8 cellular contexts compared by ENCODE assay signal in genomic region chrX:131827935-131828334, GRCh38.
DNase-seq lines count a peak whose midpoint lies in the region; ATAC-seq lines count a peak whose summit lies in the region.

No MANE protein-coding gene starts in this region.

- peak; percentile 13 for DNase-seq in G401 (ENCODE audit: low spot score)
- DNase-seq in RKO (ENCODE audit: low spot score), result peak; percentile 79
- peak; percentile 58 for DNase-seq in ecto neural progenitor cell (ENCODE audit: low spot score)
- DNase-seq in stimulated activated CD4-positive, alpha-beta T cell treated with anti-CD3 and anti-CD28 coated beads, Interleukin-4, amount 100 ng/mL, for 24 hours, result peak; percentile 43
- DNase-seq in NCI-H226, result no peak

- in situ Hi-C loops in G401 (cut with HindIII; ENCODE audit: low sequenced_read_pairs), result no loop called here

- ATAC-seq in GM19438 (IDR thresholded peaks at IDR 0.05; ENCODE audit: low read depth, unreplicated experiment) (peak; percentile 87), HG03378 (IDR thresholded peaks at IDR 0.05; ENCODE audit: unreplicated experiment) (peak; percentile 68)
- no peak for ATAC-seq in activated CD4-positive, CD25-positive, alpha-beta regulatory T cell treated with anti-CD3 and anti-CD28 coated beads, Interleukin-2, amount 50 U/mL, for 24 hours

Comparison
In these comparisons a context has a peak if more than half of its experiments do, and no peak if none do; other contexts are left out.
1. ATAC-seq: peak in GM19438 (single experiment) and HG03378 (single experiment); none in activated CD4-positive, CD25-positive, alpha-beta regulatory T cell treated with anti-CD3 and anti-CD28 coated beads, Interleukin-2, amount 50 U/mL, for 24 hours (0 of 2).